In the genomic region with DNA sequence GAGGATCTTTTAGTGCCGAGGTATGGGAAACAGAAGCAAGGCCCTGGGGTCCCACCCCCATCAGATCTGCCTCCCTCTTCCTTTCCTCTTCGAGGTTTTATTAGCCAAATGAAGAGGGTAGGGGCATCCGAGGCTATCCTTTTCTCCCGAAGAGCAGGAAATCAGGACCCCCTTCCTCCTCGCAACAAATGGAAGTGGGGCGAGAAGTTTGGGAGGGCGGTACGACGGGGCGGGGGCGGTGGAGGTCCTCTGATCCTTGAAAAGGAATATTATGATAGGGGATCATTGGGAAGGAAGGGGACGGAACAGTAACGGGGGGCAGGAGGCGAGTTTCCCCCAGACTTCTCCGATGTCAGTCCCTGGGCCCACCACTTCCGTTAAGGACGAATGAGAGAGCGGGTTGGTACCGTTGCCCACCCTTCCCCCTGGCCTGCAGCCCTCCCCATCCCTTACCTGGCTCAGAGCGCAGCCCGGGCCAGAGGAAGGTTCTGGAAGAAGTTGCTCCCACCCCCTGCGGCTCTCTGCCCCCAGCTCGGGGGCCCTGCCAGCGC, we compare ENCODE assay signal across 8 cellular contexts. TPM values are rescaled to one million over a fixed set of nuclear protein-coding genes. Genes with fewer than 3 reads are reported as not detected.
A peak's percentile ranks its signal among the peaks of the same experiment; 100 is the strongest.
DNase-seq lines count a peak whose midpoint lies in the region; ATAC-seq and TF ChIP-seq lines count a peak whose summit lies in the region.
"Had no signal": no experiment of that assay in that cellular context is flagged by ENCODE, and none has a peak within 500 bp of the region (broad histone marks: within the 10 kb centered on the region; RNA-seq: fewer than 3 reads in every experiment).

No MANE protein-coding gene starts in this region.

- H3K27ac ChIP-seq in HEK293 (ENCODE audit: extremely low read depth, low read depth, low read length) = no peak overlapping the region
- H3K27ac ChIP-seq: body of pancreas had no signal

- peak overlapping the region; percentile 13; the same call in 1 of the 2 replicates for H3K4me3 ChIP-seq in HEK293 (ENCODE audit: low read depth, low read length)
- H3K4me3 ChIP-seq in iPS-15b (ENCODE audit: low read depth, low read length) = peak overlapping the region; percentile 60
- H3K4me3 ChIP-seq: body of pancreas had no signal

- H3K9me3 ChIP-seq in HEK293 (ENCODE audit: control insufficient read depth, insufficient read depth, low read depth, low read length) (no peaks in the 10 kb centered on the region), T-helper 17 cell (ENCODE audit: control insufficient read depth, low read length, poor library complexity, severe bottlenecking) (no peaks in the 10 kb centered on the region), iPS-15b (ENCODE audit: control insufficient read depth, insufficient read depth, low read length) (no peaks in the 10 kb centered on the region)
- H3K9me3 ChIP-seq: body of pancreas had no signal

- peak overlapping the region; percentile 95 for H3K27ac Mint-ChIP-seq in T-helper 17 cell
- H3K27ac Mint-ChIP-seq in stimulated activated naive B cell treated with anti-CD40 and anti-IgM and Interleukin-4, amounts not matched to agents 10 μg/mL and 1 μg/mL and 100 μg/mL, for 72 hours = peak overlapping the region; percentile 25

- H3K36me3 ChIP-seq in HEK293 (ENCODE audit: control insufficient read depth in 2 of 2, insufficient read depth in 1 of 2, low read length in 2 of 2) (peaks cover 0 to 10% of the 10 kb centered on the region in 2 experiments; a peak in 1 of 3 replicates), iPS-15b (ENCODE audit: control insufficient read depth, insufficient read depth, low read length) (no peaks in the 10 kb centered on the region)

- ATAC-seq in T-helper 17 cell = no peak
- ATAC-seq in stimulated activated naive B cell treated with anti-CD40 and anti-IgM and Interleukin-4, amounts not matched to agents 10 μg/mL and 1 μg/mL and 100 μg/mL, for 72 hours (replicated peaks) = peak; percentile 1 to 5
- ATAC-seq in HG03097 (IDR thresholded peaks at IDR 0.05; ENCODE audit: low FRiP score, unreplicated experiment) = no peak

- H3K4me1 Mint-ChIP-seq in T-helper 17 cell = peaks cover 44% of the 10 kb centered on the region
- peaks cover 38 to 57% of the 10 kb centered on the region in 2 donors for H3K4me1 Mint-ChIP-seq in stimulated activated naive B cell treated with anti-CD40 and anti-IgM and Interleukin-4, amounts not matched to agents 10 μg/mL and 1 μg/mL and 100 μg/mL, for 72 hours

- H3K4me1 ChIP-seq in HEK293 (ENCODE audit: control insufficient read depth, insufficient read depth, low read length) (peaks cover 9% of the 10 kb centered on the region), iPS-15b (ENCODE audit: control insufficient read depth, insufficient read depth, low read length) (peaks cover 37% of the 10 kb centered on the region)

- H3K4me3 Mint-ChIP-seq in T-helper 17 cell = peak overlapping the region; percentile 82
- peak overlapping the region; percentile 76 to 86 for H3K4me3 Mint-ChIP-seq in stimulated activated naive B cell treated with anti-CD40 and anti-IgM and Interleukin-4, amounts not matched to agents 10 μg/mL and 1 μg/mL and 100 μg/mL, for 72 hours

- H3K9me3 Mint-ChIP-seq in stimulated activated naive B cell treated with anti-CD40 and anti-IgM and Interleukin-4, amounts not matched to agents 10 μg/mL and 1 μg/mL and 100 μg/mL, for 72 hours = no peaks in the 10 kb centered on the region

- CTCF ChIA-PET in HEK293 (lab: Yijun Ruan, JAX) = interaction anchor here (0.6 to 4.3 kb wide), 2 partner anchors 10 to 15 kb away, joined by 4 to 38 read pairs; no protein-coding TSS in a partner anchor

- no peak for TF ChIP-seq CTCF in HEK293 (tag by site-specific recombination; IDR thresholded peaks at IDR 0.05)

- H3K27me3 ChIP-seq in iPS-15b (ENCODE audit: control insufficient read depth, insufficient read depth, low read length) = peaks cover 74% of the 10 kb centered on the region

- POLR2A ChIA-PET in HEK293 (lab: Yijun Ruan, JAX) = interaction anchor here (0.7 to 0.9 kb wide), 2 partner anchors 8 to 134 kb away, joined by 3 to 4 read pairs; no protein-coding TSS in a partner anchor

- DNase-seq in T-helper 17 cell = no peak
- DNase-seq in stimulated activated naive B cell treated with anti-CD40 and anti-IgM and Interleukin-4, amounts not matched to agents 10 μg/mL and 1 μg/mL and 100 μg/mL, for 72 hours = no peak
- DNase-seq in NCI-H2081 treated with DMSO at 0.1 percent for 48 hours (lab: John Stamatoyannopoulos, UW) = no peak
- no peak for DNase-seq in iPS-NIHi11 (ENCODE audit: low spot score)

- H3K9ac ChIP-seq in iPS-15b (ENCODE audit: low read depth, low read length) = no peak overlapping the region

- H3K27me3 Mint-ChIP-seq in T-helper 17 cell = peaks cover 6% of the 10 kb centered on the region
- H3K27me3 Mint-ChIP-seq in stimulated activated naive B cell treated with anti-CD40 and anti-IgM and Interleukin-4, amounts not matched to agents 10 μg/mL and 1 μg/mL and 100 μg/mL, for 72 hours = peaks cover 15 to 27% of the 10 kb centered on the region in 2 donors

- H3K36me3 Mint-ChIP-seq in T-helper 17 cell (ENCODE audit: low read depth) = peaks cover 2% of the 10 kb centered on the region
- H3K36me3 Mint-ChIP-seq in stimulated activated naive B cell treated with anti-CD40 and anti-IgM and Interleukin-4, amounts not matched to agents 10 μg/mL and 1 μg/mL and 100 μg/mL, for 72 hours = peaks cover 0 to 1% of the 10 kb centered on the region in 2 donors

TF ChIP-seq in HEK293, 187 proteins besides CTCF, POLR2A, EP300 and RAD21:
- TF ChIP-seq ZNF114 (tag by site-specific recombination; IDR thresholded peaks at IDR 0.05) (no peak), ZNF692 (tag by site-specific recombination; IDR thresholded peaks at IDR 0.05) (peak; percentile 38; the same call in 1 of the 2 replicates), GLIS2 (tag by site-specific recombination; IDR thresholded peaks at IDR 0.05) (peak; percentile 50), ZNF777 (tag by site-specific recombination; IDR thresholded peaks at IDR 0.05; ENCODE audit: borderline replicate concordance) (0 out of 2 replicates have a peak, but pooled peaks have one; percentile 47), ZFP69B (tag by site-specific recombination; IDR thresholded peaks at IDR 0.05) (peak; percentile 74; the same call in 1 of the 2 replicates)
TF ChIP-seq in HEK293: peak in this region for 4.

RNA-seq across cellular contexts. Expression of gene FOXJ1, which starts 0.3 kb away (rescaled TPM):
- total RNA-seq in T-helper 17 cell = 1 to 10 TPM; 1.3 to 2.1 TPM

RNA-seq across cellular contexts. Expression of gene EXOC7, which starts 37.1 kb away (rescaled TPM):
- 10 to 100 TPM; 80.7 to 85.3 TPM for total RNA-seq in T-helper 17 cell

Comparison
In these comparisons a context has a peak if more than half of its experiments do, and no peak if none do; other contexts are left out.
1. ATAC-seq: peak in stimulated activated naive B cell treated with anti-CD40 and anti-IgM and Interleukin-4, amounts not matched to agents 10 μg/mL and 1 μg/mL and 100 μg/mL, for 72 hours (2 of 2); none in T-helper 17 cell (single experiment) and HG03097 (single experiment).